ENCODE assay signal across 1 cellular context in the genomic region with DNA sequence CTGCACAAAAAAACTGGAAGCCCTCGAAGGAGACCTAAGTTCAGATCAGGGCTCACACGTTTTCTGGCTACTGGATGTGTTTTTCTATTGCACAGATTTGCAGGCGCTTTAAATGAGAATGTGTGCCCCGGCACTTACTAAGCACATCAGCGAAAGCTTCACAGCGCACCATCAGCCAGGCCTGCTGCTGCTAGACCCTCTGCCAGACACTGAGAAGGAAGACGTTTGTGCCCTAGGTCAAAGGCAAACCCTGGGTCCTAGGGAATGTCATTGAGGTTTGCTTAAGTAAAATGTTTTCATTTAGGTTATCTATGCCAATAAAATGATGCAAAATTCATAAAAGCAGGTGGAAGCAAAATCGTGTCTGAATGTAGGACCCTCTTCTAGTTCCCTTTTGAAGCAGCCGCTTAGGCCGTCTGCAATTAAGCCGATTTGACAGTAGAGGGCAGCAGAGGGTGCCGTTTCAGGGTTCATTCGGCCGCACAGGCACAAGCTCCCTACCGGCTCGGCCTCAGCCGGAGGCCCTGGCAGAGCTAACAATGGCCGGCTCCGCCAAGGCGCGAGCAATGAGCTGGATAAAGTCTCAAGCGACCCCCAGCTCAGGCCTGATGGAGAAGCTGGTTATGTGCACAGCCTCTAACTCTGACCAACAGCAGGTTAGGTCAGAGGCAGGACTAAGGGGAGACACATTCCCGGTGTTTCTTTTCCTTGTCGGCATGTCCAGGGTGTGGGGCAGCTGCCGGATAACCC.
TF ChIP-seq lines count a peak whose summit lies in the region.

No MANE protein-coding gene starts in this region.

TF ChIP-seq in GM12878, 131 proteins besides CTCF, POLR2A, EP300 and RAD21 (continued from another document):
- TF ChIP-seq, protein P1, sequence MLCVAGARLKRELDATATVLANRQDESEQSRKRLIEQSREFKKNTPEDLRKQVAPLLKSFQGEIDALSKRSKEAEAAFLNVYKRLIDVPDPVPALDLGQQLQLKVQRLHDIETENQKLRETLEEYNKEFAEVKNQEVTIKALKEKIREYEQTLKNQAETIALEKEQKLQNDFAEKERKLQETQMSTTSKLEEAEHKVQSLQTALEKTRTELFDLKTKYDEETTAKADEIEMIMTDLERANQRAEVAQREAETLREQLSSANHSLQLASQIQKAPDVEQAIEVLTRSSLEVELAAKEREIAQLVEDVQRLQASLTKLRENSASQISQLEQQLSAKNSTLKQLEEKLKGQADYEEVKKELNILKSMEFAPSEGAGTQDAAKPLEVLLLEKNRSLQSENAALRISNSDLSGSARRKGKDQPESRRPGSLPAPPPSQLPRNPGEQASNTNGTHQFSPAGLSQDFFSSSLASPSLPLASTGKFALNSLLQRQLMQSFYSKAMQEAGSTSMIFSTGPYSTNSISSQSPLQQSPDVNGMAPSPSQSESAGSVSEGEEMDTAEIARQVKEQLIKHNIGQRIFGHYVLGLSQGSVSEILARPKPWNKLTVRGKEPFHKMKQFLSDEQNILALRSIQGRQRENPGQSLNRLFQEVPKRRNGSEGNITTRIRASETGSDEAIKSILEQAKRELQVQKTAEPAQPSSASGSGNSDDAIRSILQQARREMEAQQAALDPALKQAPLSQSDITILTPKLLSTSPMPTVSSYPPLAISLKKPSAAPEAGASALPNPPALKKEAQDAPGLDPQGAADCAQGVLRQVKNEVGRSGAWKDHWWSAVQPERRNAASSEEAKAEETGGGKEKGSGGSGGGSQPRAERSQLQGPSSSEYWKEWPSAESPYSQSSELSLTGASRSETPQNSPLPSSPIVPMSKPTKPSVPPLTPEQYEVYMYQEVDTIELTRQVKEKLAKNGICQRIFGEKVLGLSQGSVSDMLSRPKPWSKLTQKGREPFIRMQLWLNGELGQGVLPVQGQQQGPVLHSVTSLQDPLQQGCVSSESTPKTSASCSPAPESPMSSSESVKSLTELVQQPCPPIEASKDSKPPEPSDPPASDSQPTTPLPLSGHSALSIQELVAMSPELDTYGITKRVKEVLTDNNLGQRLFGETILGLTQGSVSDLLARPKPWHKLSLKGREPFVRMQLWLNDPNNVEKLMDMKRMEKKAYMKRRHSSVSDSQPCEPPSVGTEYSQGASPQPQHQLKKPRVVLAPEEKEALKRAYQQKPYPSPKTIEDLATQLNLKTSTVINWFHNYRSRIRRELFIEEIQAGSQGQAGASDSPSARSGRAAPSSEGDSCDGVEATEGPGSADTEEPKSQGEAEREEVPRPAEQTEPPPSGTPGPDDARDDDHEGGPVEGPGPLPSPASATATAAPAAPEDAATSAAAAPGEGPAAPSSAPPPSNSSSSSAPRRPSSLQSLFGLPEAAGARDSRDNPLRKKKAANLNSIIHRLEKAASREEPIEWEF (IDR thresholded peaks at IDR 0.05; ENCODE audit: insufficient replicate concordance, low read depth, low read length), result no peak
- TF ChIP-seq BCL11A (IDR thresholded peaks at IDR 0.05; ENCODE audit: low read depth, low read length) (no peak), ZNF274 (IDR thresholded peaks at IDR 0.05; ENCODE audit: insufficient read depth, insufficient read length) (no peak), TCF12 (IDR thresholded peaks at IDR 0.05; ENCODE audit: low read depth, low read length) (no peak), HDAC2 (IDR thresholded peaks at IDR 0.05) (no peak), RELA (IDR thresholded peaks at IDR 0.05; ENCODE audit: borderline replicate concordance, partially characterized antibody) (no peak), SUZ12 (IDR thresholded peaks at IDR 0.05; ENCODE audit: unreplicated experiment) (no peak), JUND (IDR thresholded peaks at IDR 0.05; ENCODE audit: low read depth, low read length) (no peak)
- TF ChIP-seq, protein P2, sequence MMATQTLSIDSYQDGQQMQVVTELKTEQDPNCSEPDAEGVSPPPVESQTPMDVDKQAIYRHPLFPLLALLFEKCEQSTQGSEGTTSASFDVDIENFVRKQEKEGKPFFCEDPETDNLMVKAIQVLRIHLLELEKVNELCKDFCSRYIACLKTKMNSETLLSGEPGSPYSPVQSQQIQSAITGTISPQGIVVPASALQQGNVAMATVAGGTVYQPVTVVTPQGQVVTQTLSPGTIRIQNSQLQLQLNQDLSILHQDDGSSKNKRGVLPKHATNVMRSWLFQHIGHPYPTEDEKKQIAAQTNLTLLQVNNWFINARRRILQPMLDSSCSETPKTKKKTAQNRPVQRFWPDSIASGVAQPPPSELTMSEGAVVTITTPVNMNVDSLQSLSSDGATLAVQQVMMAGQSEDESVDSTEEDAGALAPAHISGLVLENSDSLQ (IDR thresholded peaks at IDR 0.05), result no peak
- TF ChIP-seq, protein P3, sequence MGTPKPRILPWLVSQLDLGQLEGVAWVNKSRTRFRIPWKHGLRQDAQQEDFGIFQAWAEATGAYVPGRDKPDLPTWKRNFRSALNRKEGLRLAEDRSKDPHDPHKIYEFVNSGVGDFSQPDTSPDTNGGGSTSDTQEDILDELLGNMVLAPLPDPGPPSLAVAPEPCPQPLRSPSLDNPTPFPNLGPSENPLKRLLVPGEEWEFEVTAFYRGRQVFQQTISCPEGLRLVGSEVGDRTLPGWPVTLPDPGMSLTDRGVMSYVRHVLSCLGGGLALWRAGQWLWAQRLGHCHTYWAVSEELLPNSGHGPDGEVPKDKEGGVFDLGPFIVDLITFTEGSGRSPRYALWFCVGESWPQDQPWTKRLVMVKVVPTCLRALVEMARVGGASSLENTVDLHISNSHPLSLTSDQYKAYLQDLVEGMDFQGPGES (IDR thresholded peaks at IDR 0.05), result no peak
- TF ChIP-seq, protein P4, sequence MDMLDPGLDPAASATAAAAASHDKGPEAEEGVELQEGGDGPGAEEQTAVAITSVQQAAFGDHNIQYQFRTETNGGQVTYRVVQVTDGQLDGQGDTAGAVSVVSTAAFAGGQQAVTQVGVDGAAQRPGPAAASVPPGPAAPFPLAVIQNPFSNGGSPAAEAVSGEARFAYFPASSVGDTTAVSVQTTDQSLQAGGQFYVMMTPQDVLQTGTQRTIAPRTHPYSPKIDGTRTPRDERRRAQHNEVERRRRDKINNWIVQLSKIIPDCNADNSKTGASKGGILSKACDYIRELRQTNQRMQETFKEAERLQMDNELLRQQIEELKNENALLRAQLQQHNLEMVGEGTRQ (IDR thresholded peaks at IDR 0.05; ENCODE audit: borderline replicate concordance, low read depth, low read length), result no peak
